In genomic region chr3:14425574-14426304, GRCh38 we compare ENCODE assay signal across 9 cellular contexts. TPM values are rescaled to one million over a fixed set of nuclear protein-coding genes. Genes with fewer than 3 reads are reported as not detected.
DNase-seq lines count a peak whose midpoint lies in the region; ATAC-seq and TF ChIP-seq lines count a peak whose summit lies in the region.
"Had no signal": no experiment of that assay in that cellular context is flagged by ENCODE, and none has a peak within 500 bp of the region (broad histone marks: within the 10 kb centered on the region; RNA-seq: fewer than 3 reads in every experiment).

No MANE protein-coding gene starts in this region.

- H3K4me1 ChIP-seq in left lung: peaks cover 28 to 99% of the 10 kb centered on the region in 2 donors
- H3K4me1 ChIP-seq in SJCRH30: peaks cover 28% of the 10 kb centered on the region

- H3K27ac ChIP-seq in left lung: peak overlapping the region; percentile 24 to 98
- no peak overlapping the region for H3K27ac ChIP-seq in SJCRH30
- H3K27ac ChIP-seq: cardiac muscle cell had no signal

- no peaks in the 10 kb centered on the region for H3K27me3 ChIP-seq in left lung
- no peaks in the 10 kb centered on the region for H3K27me3 ChIP-seq in SJCRH30
- H3K27me3 ChIP-seq: cardiac muscle cell had no signal

- CTCF ChIA-PET in WTC11 (lab: Charles Lee): interaction anchor here (1.0 to 2.4 kb wide), 2 partner anchors 146 to 222 kb away, joined by 4 to 8 read pairs; no protein-coding TSS in a partner anchor

- no peaks in the 10 kb centered on the region for H3K9me3 Mint-ChIP-seq in WTC11

- H3K9me3 ChIP-seq in left lung: no peaks in the 10 kb centered on the region
- H3K9me3 ChIP-seq in SJCRH30 (replicated peaks): no peaks in the 10 kb centered on the region

- peaks cover 10% of the 10 kb centered on the region for H3K36me3 Mint-ChIP-seq in WTC11

- TF ChIP-seq CTCF in WTC11 (IDR thresholded peaks at IDR 0.05) (no peak), left lung (IDR thresholded peaks at IDR 0.05) (no peak)

- peak; percentile 82 for DNase-seq in CD1c-positive myeloid dendritic cell (ENCODE audit: extremely low spot score)
- no peak for DNase-seq in WTC11 (ENCODE audit: low spot score)
- DNase-seq in left lung: peak in 1 of 2 donors; percentile 70
- DNase-seq in A172 (ENCODE audit: low spot score): no peak
- DNase-seq in SJCRH30: no peak
- DNase-seq in HuH-7 (ENCODE audit: low spot score): no peak

- ATAC-seq in GM19025 (IDR thresholded peaks at IDR 0.05; ENCODE audit: low read depth, unreplicated experiment) (peak; percentile 53), HG03378 (IDR thresholded peaks at IDR 0.05; ENCODE audit: unreplicated experiment) (peak; percentile 43), WTC11 (no peak), left lung (peak; percentile 4)

- H3K4me1 Mint-ChIP-seq in WTC11: peaks cover 74% of the 10 kb centered on the region

- H3K4me3 ChIP-seq in left lung: no peak overlapping the region
- H3K4me3 ChIP-seq in SJCRH30: no peak overlapping the region
- H3K4me3 ChIP-seq: cardiac muscle cell had no signal

- peak overlapping the region; percentile 91 for H3K27ac Mint-ChIP-seq in WTC11

- POLR2A ChIA-PET in WTC11 (lab: Charles Lee): interaction anchor here (1.1 kb wide), 1 partner anchor 13 kb away, joined by 3 read pairs; no protein-coding TSS in a partner anchor

- no peaks in the 10 kb centered on the region for H3K27me3 Mint-ChIP-seq in WTC11 (ENCODE audit: low read depth)

- H3K4me3 Mint-ChIP-seq in WTC11: peak overlapping the region; percentile 18; the same call in 1 of the 2 replicates

- H3K36me3 ChIP-seq in left lung (peaks cover 0 to 31% of the 10 kb centered on the region in 2 donors), SJCRH30 (no peaks in the 10 kb centered on the region)
- H3K36me3 ChIP-seq: cardiac muscle cell had no signal

- intact Hi-C loops in left lung (cut with DNase I): no loop called here

TF ChIP-seq in WTC11, 78 proteins besides CTCF, POLR2A, EP300 and RAD21:
- TF ChIP-seq, protein P1, sequence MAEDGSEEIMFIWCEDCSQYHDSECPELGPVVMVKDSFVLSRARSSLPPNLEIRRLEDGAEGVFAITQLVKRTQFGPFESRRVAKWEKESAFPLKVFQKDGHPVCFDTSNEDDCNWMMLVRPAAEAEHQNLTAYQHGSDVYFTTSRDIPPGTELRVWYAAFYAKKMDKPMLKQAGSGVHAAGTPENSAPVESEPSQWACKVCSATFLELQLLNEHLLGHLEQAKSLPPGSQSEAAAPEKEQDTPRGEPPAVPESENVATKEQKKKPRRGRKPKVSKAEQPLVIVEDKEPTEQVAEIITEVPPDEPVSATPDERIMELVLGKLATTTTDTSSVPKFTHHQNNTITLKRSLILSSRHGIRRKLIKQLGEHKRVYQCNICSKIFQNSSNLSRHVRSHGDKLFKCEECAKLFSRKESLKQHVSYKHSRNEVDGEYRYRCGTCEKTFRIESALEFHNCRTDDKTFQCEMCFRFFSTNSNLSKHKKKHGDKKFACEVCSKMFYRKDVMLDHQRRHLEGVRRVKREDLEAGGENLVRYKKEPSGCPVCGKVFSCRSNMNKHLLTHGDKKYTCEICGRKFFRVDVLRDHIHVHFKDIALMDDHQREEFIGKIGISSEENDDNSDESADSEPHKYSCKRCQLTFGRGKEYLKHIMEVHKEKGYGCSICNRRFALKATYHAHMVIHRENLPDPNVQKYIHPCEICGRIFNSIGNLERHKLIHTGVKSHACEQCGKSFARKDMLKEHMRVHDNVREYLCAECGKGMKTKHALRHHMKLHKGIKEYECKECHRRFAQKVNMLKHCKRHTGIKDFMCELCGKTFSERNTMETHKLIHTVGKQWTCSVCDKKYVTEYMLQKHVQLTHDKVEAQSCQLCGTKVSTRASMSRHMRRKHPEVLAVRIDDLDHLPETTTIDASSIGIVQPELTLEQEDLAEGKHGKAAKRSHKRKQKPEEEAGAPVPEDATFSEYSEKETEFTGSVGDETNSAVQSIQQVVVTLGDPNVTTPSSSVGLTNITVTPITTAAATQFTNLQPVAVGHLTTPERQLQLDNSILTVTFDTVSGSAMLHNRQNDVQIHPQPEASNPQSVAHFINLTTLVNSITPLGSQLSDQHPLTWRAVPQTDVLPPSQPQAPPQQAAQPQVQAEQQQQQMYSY (CRISPR knock-in tag; IDR thresholded peaks at IDR 0.05): peak; percentile 59; the same call in 1 of the 2 replicates
- no peak for TF ChIP-seq KAT7 (CRISPR knock-in tag; IDR thresholded peaks at IDR 0.05; ENCODE audit: borderline replicate concordance)

RNA-seq across cellular contexts. Expression of gene SLC6A6, which starts 23.3 kb away (rescaled TPM):
- total RNA-seq in WTC11 (2021) (144 to 211 TPM (median 147 TPM) in 3 replicates), left lung (100 to 1,000 TPM in 1 of 2 donors, 10 to 100 TPM in 1; 32.2 to 134 TPM)
- 26.0 and 34.2 TPM in 2 replicates for total RNA-seq in A172 (2014; rRNA removed; shearing (Covaris generic))
- total RNA-seq in SJCRH30 (2014; rRNA removed; shearing (Covaris generic)): 10.5 and 10.9 TPM in 2 replicates
